Comparison of ENCODE assay signal across 8 cellular contexts in genomic region chr20:54364365-54364764, GRCh38.
"Had no signal": no experiment of that assay in that cellular context is flagged by ENCODE, and none has a peak within 500 bp of the region (broad histone marks: within the 10 kb centered on the region; RNA-seq: fewer than 3 reads in every experiment).

No MANE protein-coding gene starts in this region.

- H2AFZ ChIP-seq: GM23338 had no signal

- FAIRE-seq: H1, H54, K562 had no signal

- DNase-seq: H9, HCEC 1CT, IMR-90 had no signal

- H3K4me3 ChIP-seq: GM23338, K562 had no signal

- H3K27ac ChIP-seq: HL-60 had no signal

- ATAC-seq: GM23338, K562 had no signal

- H3K4me2 ChIP-seq: GM23338 had no signal
